Comparison of ENCODE assay signal across 14 cellular contexts in genomic region chr6:169854083-169854725, GRCh38.
"Had no signal": no experiment of that assay in that cellular context is flagged by ENCODE, and none has a peak within 500 bp of the region (broad histone marks: within the 10 kb centered on the region; RNA-seq: fewer than 3 reads in every experiment).

No MANE protein-coding gene starts in this region.

- H3K27ac ChIP-seq: adrenal gland, cardiac muscle cell, esophagus squamous epithelium, sigmoid colon, SJCRH30, tibial artery had no signal

- H3K36me3 ChIP-seq: adrenal gland, cardiac muscle cell, esophagus squamous epithelium, sigmoid colon, SJCRH30, tibial artery had no signal

- H3K9me3 ChIP-seq: adrenal gland, SJCRH30 had no signal

- H3K4me3 ChIP-seq: adrenal gland, cardiac muscle cell, esophagus squamous epithelium, sigmoid colon, SJCRH30, tibial artery had no signal

- DNase-seq: activated CD4-positive, alpha-beta T cell treated with anti-CD3 and anti-CD28 coated beads for 48 hours; activated T-cell treated with anti-CD3 and anti-CD28 coated beads, Interleukin-2, amount 50 U/mL, for 1 hour; esophagus squamous epithelium; hippocampal formation; left ventricle myocardium superior; mesendoderm; sigmoid colon; SJCRH30; T-helper 17 cell had no signal

- H3K4me1 ChIP-seq: adrenal gland, sigmoid colon, tibial artery had no signal

- ATAC-seq: left ventricle myocardium superior; natural killer cell treated with Interleukin-12 subunit alpha and Interleukin-12 subunit beta and Interleukin-15 and Interleukin-18, amount 100 ng/mL, for 72 hours; stimulated activated memory B cell treated with anti-CD40 and anti-IgM and Interleukin-4, amounts not matched to agents 10 μg/mL and 1 μg/mL and 100 μg/mL, for 72 hours; T-helper 17 cell had no signal

- H3K27me3 ChIP-seq: adrenal gland, cardiac muscle cell, esophagus squamous epithelium, sigmoid colon, SJCRH30 had no signal
